In genomic region chr14:64235652-64236640, GRCh38 we compare ENCODE assay signal across 8 cellular contexts. TPM values are rescaled to one million over a fixed set of nuclear protein-coding genes. Genes with fewer than 3 reads are reported as not detected.
DNase-seq lines count a peak whose midpoint lies in the region; ATAC-seq, FAIRE-seq and TF ChIP-seq lines count a peak whose summit lies in the region.

No MANE protein-coding gene starts in this region.

- H2AFZ ChIP-seq in HepG2 (ENCODE audit: low read length) = no peak overlapping the region

- no peak for TF ChIP-seq POLR2A in HepG2 (IDR thresholded peaks at IDR 0.05; ENCODE audit: insufficient read depth in 1 of 2, low read depth in 2 of 2, low read length in 2 of 2)

- no peak for TF ChIP-seq CTCF in HepG2 (CRISPR knock-in tag; IDR thresholded peaks at IDR 0.05)

- H4K20me1 ChIP-seq in HepG2 (ENCODE audit: insufficient read depth, low read length) = no peaks in the 10 kb centered on the region

- no peak overlapping the region for H3K4me2 ChIP-seq in HepG2 (ENCODE audit: low read depth, low read length)

- 44% methylated on average over 12 of the region's 13 CpGs for WGBS in HepG2 (ENCODE audit: low lambda C conversion rate)

- no peaks in the 10 kb centered on the region for H3K79me2 ChIP-seq in HepG2 (ENCODE audit: insufficient read depth, low read length)

- no peaks in the 10 kb centered on the region for H3K4me1 ChIP-seq in HepG2 (ENCODE audit: insufficient read depth, low read length)

- TF ChIP-seq EP300 in HepG2 (IDR thresholded peaks at IDR 0.05; ENCODE audit: low read depth in 2 of 2, low read length in 2 of 2) (no peak), HepG2 (CRISPR knock-in tag; IDR thresholded peaks at IDR 0.05; ENCODE audit: borderline replicate concordance) (no peak)

- H3K27ac ChIP-seq in HepG2 (ENCODE audit: extremely low read length, insufficient read depth, low read length) = no peak overlapping the region

- no TSS peak for BruUV-seq in HepG2 (replicated peaks; lab: Mats Ljungman, UMichigan)

- peak; percentile 23 for DNase-seq in NCI-H2227 treated with DMSO at 0.1 percent for 48 hours (lab: John Stamatoyannopoulos, UW)
- no peak for DNase-seq in NCI-H2227 (lab: John Stamatoyannopoulos, UW; ENCODE audit: unreplicated experiment)
- DNase-seq in NCI-H187 treated with DMSO at 0.1 percent for 48 hours (lab: John Stamatoyannopoulos, UW) = peak; percentile 8
- DNase-seq in stromal cell of bone marrow (ENCODE audit: low read depth) = peak; percentile 12
- DNase-seq in activated T-cell treated with anti-CD3 and anti-CD28 coated beads, Interleukin-2, amount 50 U/mL, for 1 hour = no peak
- no peak for DNase-seq in HepG2 (ENCODE audit: low spot score)
- DNase-seq in occipital lobe (lab: John Stamatoyannopoulos, UW) = no peak

- CTCF ChIA-PET in HepG2 (lab: Yijun Ruan, JAX; ENCODE audit: low intra/inter-chr PET ratio, low total read pairs) = no interaction called here

- intact Hi-C loops in HepG2 (cut with micrococcal nuclease; ENCODE audit: unreplicated experiment) = no loop called here

- H3K9me3 ChIP-seq in HepG2 (ENCODE audit: low read length) = no peaks in the 10 kb centered on the region

- no peaks in the 10 kb centered on the region; a peak in 2 of 5 replicates for H3K27me3 ChIP-seq in HepG2 (ENCODE audit: control insufficient read depth in 1 of 2, insufficient read depth in 2 of 2, low read length in 2 of 2)

- no peaks in the 10 kb centered on the region; a peak in 1 of 5 replicates for H3K36me3 ChIP-seq in HepG2 (replicated peaks in 1 of 2; ENCODE audit: control insufficient read depth in 1 of 2, insufficient read depth in 2 of 2, low read length in 2 of 2)

- TF ChIP-seq RAD21 in HepG2 (CRISPR knock-in tag; IDR thresholded peaks at IDR 0.05) = no peak

- no peak overlapping the region for H3K4me3 ChIP-seq in HepG2 (replicated peaks in 1 of 3; ENCODE audit: insufficient read depth in 1 of 3, low read depth in 2 of 3, low read length in 3 of 3)

- in situ Hi-C loops in HepG2 (cut with HindIII; ENCODE audit: extremely low pct_ligation_motif_present, low pct_unique_long_range_greater_than_20kb) = no loop called here

- ATAC-seq in HG02763 (IDR thresholded peaks at IDR 0.05; ENCODE audit: unreplicated experiment) (peak; percentile 71), HepG2 (no peak)

- POLR2A ChIA-PET in HepG2 (lab: Yijun Ruan, JAX) = no interaction called here

- no peak for FAIRE-seq in HepG2 (lab: Jason Lieb, UNC)

- no peak overlapping the region for H3K9ac ChIP-seq in HepG2 (ENCODE audit: insufficient read depth, low read depth, low read length)

TF ChIP-seq in HepG2, 621 proteins besides CTCF, POLR2A, EP300 and RAD21:
- TF ChIP-seq ZNF569 (CRISPR knock-in tag; IDR thresholded peaks at IDR 0.05; ENCODE audit: borderline replicate concordance) (no peak), HMGA1 (CRISPR knock-in tag; conservative IDR thresholded peaks at IDR 0.05) (no peak), BCL3 (CRISPR knock-in tag; IDR thresholded peaks at IDR 0.05) (no peak), ZNF547 (CRISPR knock-in tag; IDR thresholded peaks at IDR 0.05) (no peak), KDM2A (CRISPR knock-in tag; IDR thresholded peaks at IDR 0.05; ENCODE audit: borderline replicate concordance, low read depth) (no peak), ATAD3A (CRISPR knock-in tag; IDR thresholded peaks at IDR 0.05) (no peak)

RNA-seq across cellular contexts. Expression of gene ESR2, which starts 58.2 kb away (rescaled TPM):
- total RNA-seq in HepG2 (2016; rRNA removed; fragmentation: Illumina TruSeq; extraction: Trizol) (0.04 TPM in 1 of 2 replicates, not detected in the other), occipital lobe (1.4 TPM)
- not detected in 2 replicates for total RNA-seq in HepG2 (2016; cell fraction: cytosol; rRNA removed; fragmentation: Illumina TruSeq; extraction: Trizol; ENCODE audit: low read depth)
- total RNA-seq in HepG2 (2016; cell fraction: insoluble cytoplasmic fraction; rRNA removed; fragmentation: Illumina TruSeq; extraction: Trizol) = not detected in 2 replicates
- not detected in 2 replicates for total RNA-seq in HepG2 (2016; cell fraction: membrane; rRNA removed; fragmentation: Illumina TruSeq; extraction: Trizol)
- not detected in 2 replicates for total RNA-seq in HepG2 (2016; cell fraction: nucleus; rRNA removed; fragmentation: Illumina TruSeq; extraction: Trizol)
- polyA plus RNA-seq in HepG2 (2011; rRNA removed) = 0.01 TPM in 1 of 2 replicates, not detected in the other
- not detected in 2 replicates for polyA plus RNA-seq in HepG2 (2011; cell fraction: cytosol; rRNA removed)
- polyA plus RNA-seq in HepG2 (2011; cell fraction: nucleus; rRNA removed) = 0.03 TPM in 1 of 2 replicates, not detected in the other
- polyA plus RNA-seq in HepG2 (2012) = 0.07 and 0.16 TPM in 2 replicates
- not detected in 2 replicates for polyA plus RNA-seq in HepG2 (2016; cell fraction: cytosol; fragmentation: Illumina TruSeq; extraction: Trizol; ENCODE audit: low read depth)
- polyA plus RNA-seq in HepG2 (2016; cell fraction: insoluble cytoplasmic fraction; fragmentation: Illumina TruSeq; extraction: Trizol; ENCODE audit: low read depth) = not detected in 2 replicates
- not detected in 2 replicates for polyA plus RNA-seq in HepG2 (2016; cell fraction: membrane; fragmentation: Illumina TruSeq; extraction: Trizol; ENCODE audit: low read depth)
- not detected in 2 replicates for polyA plus RNA-seq in HepG2 (2016; cell fraction: nucleus; fragmentation: Illumina TruSeq; extraction: Trizol; ENCODE audit: insufficient read depth, low read depth)
- 0.35 TPM in 1 of 2 replicates, not detected in the other for polyA minus RNA-seq in HepG2 (2011; rRNA and poly(A)+ RNA removed; ENCODE audit: low replicate concordance)
- polyA minus RNA-seq in HepG2 (2011; cell fraction: cytosol; rRNA and poly(A)+ RNA removed) = not detected in 2 replicates
- not detected in 2 replicates for polyA minus RNA-seq in HepG2 (2011; cell fraction: nucleus; rRNA and poly(A)+ RNA removed)

Comparison
In these comparisons a context has a peak if more than half of its experiments do, and no peak if none do; other contexts are left out.
1. DNase-seq: peak in NCI-H2227 treated with DMSO at 0.1 percent for 48 hours (single experiment), NCI-H187 treated with DMSO at 0.1 percent for 48 hours (single experiment) and stromal cell of bone marrow (single experiment); none in NCI-H2227 (single experiment), activated T-cell treated with anti-CD3 and anti-CD28 coated beads, Interleukin-2, amount 50 U/mL, for 1 hour (single experiment), HepG2 (single experiment) and occipital lobe (single experiment).